ENCODE assay signal across 22 cellular contexts in the genomic region with DNA sequence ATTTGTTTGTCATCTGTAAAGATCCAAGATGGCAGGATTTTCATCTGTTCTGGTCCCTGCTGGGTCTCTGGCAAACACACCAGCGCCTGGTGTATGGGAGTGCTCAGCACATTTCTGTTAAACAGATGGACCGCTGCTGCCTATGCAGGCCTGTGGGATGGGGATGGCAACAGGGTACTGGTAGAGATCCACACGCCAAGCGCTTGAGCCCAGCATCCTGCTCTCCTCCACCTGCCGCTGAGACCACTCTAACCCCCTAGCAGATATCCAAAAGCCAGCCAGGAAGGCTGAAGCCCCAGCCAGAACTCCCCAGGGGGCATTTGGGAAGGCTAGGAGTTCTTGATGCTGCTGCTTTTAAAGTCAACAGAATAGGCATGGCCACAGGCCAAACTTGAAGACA.
"Had no signal": no experiment of that assay in that cellular context is flagged by ENCODE, and none has a peak within 500 bp of the region (broad histone marks: within the 10 kb centered on the region; RNA-seq: fewer than 3 reads in every experiment).

No MANE protein-coding gene starts in this region.

- H3K4me3 Mint-ChIP-seq: dendritic cell treated with granulocyte-macrophage colony-stimulating factor and Interleukin-4, amounts not matched to agents 40 ng/mL and 50 ng/mL, for 4 days; effector memory CD8-positive, alpha-beta T cell; natural killer cell treated with Interleukin-12 subunit alpha and Interleukin-12 subunit beta and Interleukin-15 and Interleukin-18, amount 100 ng/mL, for 72 hours; stimulated activated effector memory CD8-positive, alpha-beta T cell treated with anti-CD3 and anti-CD28 coated beads, Interleukin-12 subunit alpha, Interleukin-12 subunit beta, amount 100 ng/mL, for 72 hours had no signal

- H3K4me3 ChIP-seq: mucosa of descending colon, psoas muscle, right lobe of liver, suprapubic skin, tibial artery, upper lobe of left lung, uterus had no signal

- ATAC-seq: effector memory CD8-positive, alpha-beta T cell; foreskin keratinocyte; left lobe of liver; mucosa of descending colon; natural killer cell treated with Interleukin-12 subunit alpha and Interleukin-12 subunit beta and Interleukin-15 and Interleukin-18, amount 100 ng/mL, for 72 hours; psoas muscle; right lobe of liver; stimulated activated effector memory CD8-positive, alpha-beta T cell treated with anti-CD3 and anti-CD28 coated beads, Interleukin-12 subunit alpha, Interleukin-12 subunit beta, amount 100 ng/mL, for 72 hours; stimulated activated naive CD8-positive, alpha-beta T cell treated with anti-CD3 and anti-CD28 coated beads, Interleukin-15, Interleukin-2, amounts not matched to agents 100 U/mL and 50 U/mL, for 24 hours had no signal

- DNase-seq: effector memory CD8-positive, alpha-beta T cell; erythroblast; foreskin keratinocyte; hippocampal formation; mammary epithelial cell; mucosa of descending colon; occipital lobe; psoas muscle; retina; right lobe of liver; stimulated activated CD4-positive, alpha-beta T cell treated with anti-CD3 and anti-CD28 coated beads, Interleukin-4, amount 100 ng/mL, for 1 hour; stimulated activated CD8-positive, alpha-beta memory T cell treated with anti-CD3 and anti-CD28 coated beads, Interleukin-4, amount 100 ng/mL, for 48 hours; stimulated activated naive CD8-positive, alpha-beta T cell treated with anti-CD3 and anti-CD28 coated beads, Interleukin-15, Interleukin-2, amounts not matched to agents 100 U/mL and 50 U/mL, for 24 hours; tibial artery; upper lobe of left lung; uterus had no signal

- H3K27ac ChIP-seq: foreskin keratinocyte, parathyroid adenoma, psoas muscle, right lobe of liver, suprapubic skin, tibial artery, upper lobe of left lung, uterus had no signal

- H3K27me3 Mint-ChIP-seq: dendritic cell treated with granulocyte-macrophage colony-stimulating factor and Interleukin-4, amounts not matched to agents 40 ng/mL and 50 ng/mL, for 4 days; effector memory CD8-positive, alpha-beta T cell; natural killer cell treated with Interleukin-12 subunit alpha and Interleukin-12 subunit beta and Interleukin-15 and Interleukin-18, amount 100 ng/mL, for 72 hours had no signal

- H3K27ac Mint-ChIP-seq: dendritic cell treated with granulocyte-macrophage colony-stimulating factor and Interleukin-4, amounts not matched to agents 40 ng/mL and 50 ng/mL, for 4 days; natural killer cell treated with Interleukin-12 subunit alpha and Interleukin-12 subunit beta and Interleukin-15 and Interleukin-18, amount 100 ng/mL, for 72 hours; stimulated activated effector memory CD8-positive, alpha-beta T cell treated with anti-CD3 and anti-CD28 coated beads, Interleukin-12 subunit alpha, Interleukin-12 subunit beta, amount 100 ng/mL, for 72 hours had no signal

- H3K9ac ChIP-seq: parathyroid adenoma had no signal

- H3K9me3 ChIP-seq: psoas muscle, right lobe of liver, suprapubic skin, tibial artery, upper lobe of left lung had no signal

- H3K4me1 ChIP-seq: foreskin keratinocyte, parathyroid adenoma, psoas muscle, uterus had no signal

- H3K27me3 ChIP-seq: foreskin keratinocyte, right lobe of liver, suprapubic skin, tibial artery, upper lobe of left lung, uterus had no signal

- H3K9me3 Mint-ChIP-seq: effector memory CD8-positive, alpha-beta T cell had no signal
